Comparison of ENCODE assay signal across 19 cellular contexts in the genomic region with DNA sequence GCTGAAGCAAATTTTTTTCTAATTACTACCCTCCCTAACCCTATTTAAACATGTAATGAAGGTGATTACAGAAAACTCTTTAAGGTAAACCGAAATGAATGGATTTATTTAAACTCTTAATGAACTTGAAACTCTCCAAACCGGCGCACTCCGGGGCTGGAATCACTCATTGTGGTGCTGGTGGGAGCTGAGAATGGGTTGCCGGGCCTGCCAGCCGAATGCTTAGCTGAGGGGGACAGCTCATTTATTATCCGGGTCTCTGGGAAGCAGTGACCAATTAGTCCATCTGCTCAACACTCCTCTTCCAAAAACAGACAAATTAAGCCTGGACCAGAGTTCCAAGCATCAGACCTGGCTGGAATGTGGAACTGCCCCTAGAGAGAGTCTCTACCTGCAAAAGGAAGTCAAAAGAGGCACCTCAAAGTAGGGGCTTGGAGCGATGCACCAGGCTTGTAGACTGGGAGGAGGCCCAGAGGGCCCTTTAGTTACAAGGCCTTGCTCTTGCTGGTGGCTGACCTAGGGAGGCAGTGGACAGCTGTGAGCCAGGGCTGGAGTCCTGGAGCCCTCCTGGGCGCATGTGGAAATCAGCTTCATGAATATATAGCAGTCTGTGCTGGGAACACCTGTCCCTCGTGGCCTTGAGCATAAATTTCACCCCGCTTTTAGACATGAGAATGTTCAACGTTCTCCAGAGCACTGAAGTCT.
DNase-seq lines count a peak whose midpoint lies in the region; ATAC-seq and TF ChIP-seq lines count a peak whose summit lies in the region.
"Had no signal": no experiment of that assay in that cellular context is flagged by ENCODE, and none has a peak within 500 bp of the region (broad histone marks: within the 10 kb centered on the region; RNA-seq: fewer than 3 reads in every experiment).

No MANE protein-coding gene starts in this region.

- no peak for ATAC-seq in activated CD8-positive, alpha-beta memory T cell treated with anti-CD3 and anti-CD28 coated beads, Interleukin-2, amount 10 ng/mL, durations not matched to agents 7 days and 5 days
- no peak for ATAC-seq in HG02840 (IDR thresholded peaks at IDR 0.05; ENCODE audit: low FRiP score, unreplicated experiment)
- ATAC-seq: CD8-positive, alpha-beta T cell; GM12878 had no signal

- no peak overlapping the region for H3K27ac ChIP-seq in coronary artery
- H3K27ac ChIP-seq: BLaER1 treated with 17β-estradiol and CSF1 and Interleukin-3, amounts not matched to agents 10 nM and 100 nM; HL-60 had no signal

- no peak overlapping the region for H3K4me3 Mint-ChIP-seq in activated CD8-positive, alpha-beta memory T cell treated with anti-CD3 and anti-CD28 coated beads, Interleukin-2, amount 10 ng/mL, durations not matched to agents 7 days and 5 days
- no peak overlapping the region for H3K4me3 Mint-ChIP-seq in nephron progenitor cell
- H3K4me3 Mint-ChIP-seq: B cell; CD8-positive, alpha-beta T cell; H9 had no signal

- no peaks in the 10 kb centered on the region for H3K4me1 Mint-ChIP-seq in activated CD8-positive, alpha-beta memory T cell treated with anti-CD3 and anti-CD28 coated beads, Interleukin-2, amount 10 ng/mL, durations not matched to agents 7 days and 5 days
- H3K4me1 Mint-ChIP-seq in nephron progenitor cell, result peaks cover 27% of the 10 kb centered on the region
- H3K4me1 Mint-ChIP-seq: B cell had no signal

- no peaks in the 10 kb centered on the region for H3K36me3 Mint-ChIP-seq in activated CD8-positive, alpha-beta memory T cell treated with anti-CD3 and anti-CD28 coated beads, Interleukin-2, amount 10 ng/mL, durations not matched to agents 7 days and 5 days
- H3K36me3 Mint-ChIP-seq in nephron progenitor cell (ENCODE audit: low read depth), result no peaks in the 10 kb centered on the region
- H3K36me3 Mint-ChIP-seq: CD8-positive, alpha-beta T cell had no signal

- H3K4me3 ChIP-seq in coronary artery, result no peak overlapping the region
- H3K4me3 ChIP-seq: BLaER1 treated with 17β-estradiol and CSF1 and Interleukin-3, amounts not matched to agents 10 nM and 100 nM; GM12878 had no signal

- peaks cover 2% of the 10 kb centered on the region for H3K27me3 Mint-ChIP-seq in activated CD8-positive, alpha-beta memory T cell treated with anti-CD3 and anti-CD28 coated beads, Interleukin-2, amount 10 ng/mL, durations not matched to agents 7 days and 5 days
- H3K27me3 Mint-ChIP-seq in nephron progenitor cell (ENCODE audit: low read depth, poor library complexity), result peaks cover 12% of the 10 kb centered on the region

- CTCF ChIA-PET in activated CD8-positive, alpha-beta memory T cell treated with anti-CD3 and anti-CD28 coated beads, Interleukin-2, amount 10 ng/mL, durations not matched to agents 7 days and 5 days (lab: Charles Lee), result no interaction called here

- no peaks in the 10 kb centered on the region for H3K9me3 Mint-ChIP-seq in activated CD8-positive, alpha-beta memory T cell treated with anti-CD3 and anti-CD28 coated beads, Interleukin-2, amount 10 ng/mL, durations not matched to agents 7 days and 5 days (ENCODE audit: low read depth)
- peaks cover 3% of the 10 kb centered on the region for H3K9me3 Mint-ChIP-seq in nephron progenitor cell
- H3K9me3 Mint-ChIP-seq: CD8-positive, alpha-beta T cell had no signal

- no peak overlapping the region for H3K27ac Mint-ChIP-seq in activated CD8-positive, alpha-beta memory T cell treated with anti-CD3 and anti-CD28 coated beads, Interleukin-2, amount 10 ng/mL, durations not matched to agents 7 days and 5 days
- peak overlapping the region; percentile 51 for H3K27ac Mint-ChIP-seq in nephron progenitor cell
- H3K27ac Mint-ChIP-seq: B cell; CD8-positive, alpha-beta T cell; H9 had no signal

- no peak for TF ChIP-seq CTCF in coronary artery (IDR thresholded peaks at IDR 0.05)
- TF ChIP-seq CTCF in nephron progenitor cell (IDR thresholded peaks at IDR 0.05), result no peak

- DNase-seq in activated CD8-positive, alpha-beta memory T cell treated with anti-CD3 and anti-CD28 coated beads for 24 hours, result peak; percentile 37
- DNase-seq in activated CD8-positive, alpha-beta memory T cell treated with anti-CD3 and anti-CD28 coated beads, Interleukin-2, amount 10 ng/mL, durations not matched to agents 7 days and 5 days, result no peak
- peak; percentile 40 for DNase-seq in coronary artery (ENCODE audit: low spot score)
- DNase-seq in nephron progenitor cell, result no peak
- peak; percentile 34 for DNase-seq in ureter (ENCODE audit: low spot score)
- no peak for DNase-seq in AML-193 (lab: John Stamatoyannopoulos, UW)
- DNase-seq: 8988T, COR-L47, DMS 273 treated with DMSO at 0.1 percent for 48 hours, DMS53, DND-41, EL, H9 had no signal

Comparison
In these comparisons a context has a peak if more than half of its experiments do, and no peak if none do; other contexts are left out.
1. DNase-seq: peak in activated CD8-positive, alpha-beta memory T cell treated with anti-CD3 and anti-CD28 coated beads for 24 hours (single experiment), coronary artery (single experiment) and ureter (single experiment); none in activated CD8-positive, alpha-beta memory T cell treated with anti-CD3 and anti-CD28 coated beads, Interleukin-2, amount 10 ng/mL, durations not matched to agents 7 days and 5 days (single experiment), nephron progenitor cell (single experiment) and AML-193 (0 of 2).